ENCODE assay signal across 8 cellular contexts in the genomic region with DNA sequence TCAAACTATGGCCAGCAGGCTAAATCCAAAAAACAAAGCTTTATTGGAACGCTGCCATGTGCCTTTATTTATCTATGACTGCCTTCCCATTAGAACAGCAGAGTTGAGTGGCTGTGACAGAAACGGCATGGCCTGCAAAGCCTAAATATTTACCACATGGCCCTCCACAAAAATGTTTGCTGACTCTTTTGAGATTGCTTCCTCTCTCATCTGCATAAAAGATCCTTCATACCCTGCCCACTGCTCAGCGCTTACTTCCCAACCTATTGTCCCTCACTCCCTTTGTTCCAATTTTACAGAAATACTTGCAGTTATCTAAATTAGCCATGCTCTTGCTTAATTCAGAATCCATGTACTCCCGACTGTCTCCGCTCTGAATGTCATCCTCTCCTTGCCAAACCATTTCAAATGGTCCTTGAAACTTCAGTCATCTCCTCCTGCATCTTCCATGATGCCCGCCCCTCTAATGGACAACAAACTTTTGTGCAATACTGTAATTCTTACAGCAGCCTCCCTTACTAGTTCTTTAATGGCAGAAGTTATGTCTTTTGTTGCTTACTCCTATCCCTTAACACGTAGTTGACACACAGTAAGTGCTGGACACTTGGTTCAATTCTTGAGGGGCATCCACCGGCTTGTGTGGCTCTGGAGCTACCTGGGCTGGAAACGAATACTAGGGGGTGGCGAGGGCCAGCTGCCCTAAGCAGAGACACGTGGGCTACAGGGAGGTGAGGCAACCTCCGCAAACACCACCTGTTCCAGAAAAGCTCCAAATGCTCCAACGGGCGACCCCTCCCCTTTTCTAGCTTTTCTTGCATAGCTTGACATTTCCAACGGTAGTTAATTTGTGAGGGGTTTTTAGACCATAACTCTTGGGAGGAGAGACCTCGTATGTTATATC. TPM values are rescaled to one million over a fixed set of nuclear protein-coding genes. Genes with fewer than 3 reads are reported as not detected.
A peak's percentile ranks its signal among the peaks of the same experiment; 100 is the strongest.
DNase-seq lines count a peak whose midpoint lies in the region; ATAC-seq and TF ChIP-seq lines count a peak whose summit lies in the region.

No MANE protein-coding gene starts in this region.

- peak overlapping the region; percentile 98 for H3K4me3 Mint-ChIP-seq in activated CD4-positive, alpha-beta memory T cell treated with anti-CD3 and anti-CD28 coated beads, Interleukin-2, amount 10 ng/mL, durations not matched to agents 7 days and 5 days

- DNase-seq in left ventricle myocardium inferior (no peak), cardiac septum (ENCODE audit: low spot score) (no peak), NCI-H2081 treated with DMSO at 0.1 percent for 48 hours (lab: John Stamatoyannopoulos, UW) (peak; percentile 90), right cardiac atrium (no peak), smooth muscle cell (lab: John Stamatoyannopoulos, UW; ENCODE audit: unreplicated experiment) (no peak), SKM-1 (lab: John Stamatoyannopoulos, UW; ENCODE audit: unreplicated experiment) (no peak)
- DNase-seq in activated CD4-positive, alpha-beta memory T cell treated with anti-CD3 and anti-CD28 coated beads, Interleukin-2, amount 10 ng/mL, durations not matched to agents 7 days and 5 days: peak; percentile 26

- H3K27me3 ChIP-seq in left ventricle myocardium inferior (ENCODE audit: low read depth): no peaks in the 10 kb centered on the region
- no peaks in the 10 kb centered on the region for H3K27me3 ChIP-seq in right cardiac atrium (ENCODE audit: control insufficient read depth, insufficient read depth)
- no peaks in the 10 kb centered on the region for H3K27me3 ChIP-seq in smooth muscle cell (ENCODE audit: low read depth)

- H3K36me3 Mint-ChIP-seq in activated CD4-positive, alpha-beta memory T cell treated with anti-CD3 and anti-CD28 coated beads, Interleukin-2, amount 10 ng/mL, durations not matched to agents 7 days and 5 days (ENCODE audit: low read depth): peaks cover 12% of the 10 kb centered on the region

- peak overlapping the region; percentile 91 for H2AFZ ChIP-seq in smooth muscle cell (ENCODE audit: low read depth)

- H3K27ac ChIP-seq in left ventricle myocardium inferior (replicated peaks) (no peak overlapping the region), right cardiac atrium (ENCODE audit: low read length) (no peak overlapping the region), smooth muscle cell (ENCODE audit: low read depth) (no peak overlapping the region)

- H3K79me2 ChIP-seq in smooth muscle cell (ENCODE audit: low read depth): peaks cover 32% of the 10 kb centered on the region

- peaks cover 13% of the 10 kb centered on the region for H3K4me1 ChIP-seq in left ventricle myocardium inferior
- no peaks in the 10 kb centered on the region for H3K4me1 ChIP-seq in right cardiac atrium (ENCODE audit: control insufficient read depth, insufficient read depth, low read length)
- H3K4me1 ChIP-seq in smooth muscle cell (ENCODE audit: low read depth): peaks cover 11% of the 10 kb centered on the region

- peak overlapping the region; percentile 68 for H3K27ac Mint-ChIP-seq in activated CD4-positive, alpha-beta memory T cell treated with anti-CD3 and anti-CD28 coated beads, Interleukin-2, amount 10 ng/mL, durations not matched to agents 7 days and 5 days

- no peaks in the 10 kb centered on the region for H4K20me1 ChIP-seq in smooth muscle cell (ENCODE audit: low read depth)

- H3K36me3 ChIP-seq in left ventricle myocardium inferior (no peaks in the 10 kb centered on the region), smooth muscle cell (ENCODE audit: low read depth) (no peaks in the 10 kb centered on the region)

- peak overlapping the region; percentile 50 for H3K9ac ChIP-seq in smooth muscle cell (ENCODE audit: low read depth)

- H3K9me3 ChIP-seq in left ventricle myocardium inferior (replicated peaks) (peaks cover 2% of the 10 kb centered on the region), right cardiac atrium (ENCODE audit: control insufficient read depth, low read length) (no peaks in the 10 kb centered on the region), smooth muscle cell (replicated peaks; ENCODE audit: low read depth) (no peaks in the 10 kb centered on the region)

- POLR2A ChIA-PET in activated CD4-positive, alpha-beta memory T cell treated with anti-CD3 and anti-CD28 coated beads, Interleukin-2, amount 10 ng/mL, durations not matched to agents 7 days and 5 days (lab: Charles Lee): interaction anchor here (1.3 to 1.4 kb wide), 2 partner anchors 211 to 241 kb away, joined by 7 to 12 read pairs; no protein-coding TSS in a partner anchor

- H3K4me3 ChIP-seq in left ventricle myocardium inferior: peak overlapping the region; percentile 89
- peak overlapping the region; percentile 41 for H3K4me3 ChIP-seq in right cardiac atrium (ENCODE audit: low read length)
- peak overlapping the region; percentile 75 for H3K4me3 ChIP-seq in smooth muscle cell

- peak overlapping the region; percentile 92 for H3K4me2 ChIP-seq in smooth muscle cell

- no peaks in the 10 kb centered on the region for H3K27me3 Mint-ChIP-seq in activated CD4-positive, alpha-beta memory T cell treated with anti-CD3 and anti-CD28 coated beads, Interleukin-2, amount 10 ng/mL, durations not matched to agents 7 days and 5 days

- TF ChIP-seq CTCF in left ventricle myocardium inferior (IDR thresholded peaks at IDR 0.05; ENCODE audit: borderline replicate concordance) (no peak), smooth muscle cell (IDR thresholded peaks at IDR 0.05; ENCODE audit: borderline replicate concordance, insufficient read depth, poor library complexity, severe bottlenecking) (no peak)

- peaks cover 24% of the 10 kb centered on the region for H3K4me1 Mint-ChIP-seq in activated CD4-positive, alpha-beta memory T cell treated with anti-CD3 and anti-CD28 coated beads, Interleukin-2, amount 10 ng/mL, durations not matched to agents 7 days and 5 days

- H3K9me3 Mint-ChIP-seq in activated CD4-positive, alpha-beta memory T cell treated with anti-CD3 and anti-CD28 coated beads, Interleukin-2, amount 10 ng/mL, durations not matched to agents 7 days and 5 days: no peaks in the 10 kb centered on the region

- WGBS in right cardiac atrium: 8% methylated on average over 16 of the region's 16 CpGs
- WGBS in smooth muscle cell (ENCODE audit: low lambda C conversion rate): 10% methylated on average over 16 of the region's 16 CpGs

- H3F3A ChIP-seq in smooth muscle cell (ENCODE audit: low read depth): no peaks in the 10 kb centered on the region

- intact Hi-C loops in left ventricle myocardium inferior (cut with micrococcal nuclease) (no loop called here), cardiac septum (cut with DNase I) (loop anchor here (5.0 kb wide), 1 partner anchor 82 kb away; a partner anchor contains a TSS), right cardiac atrium (cut with DNase I) (loop anchor here in 1 of 4 donors (5.0 kb wide), 1 partner anchor 213 kb away; no protein-coding TSS in a partner anchor)

- ATAC-seq in HG02938 (IDR thresholded peaks at IDR 0.05; ENCODE audit: unreplicated experiment): peak; percentile 33
- no peak for ATAC-seq in right cardiac atrium

- CTCF ChIA-PET in activated CD4-positive, alpha-beta memory T cell treated with anti-CD3 and anti-CD28 coated beads, Interleukin-2, amount 10 ng/mL, durations not matched to agents 7 days and 5 days (lab: Charles Lee): no interaction called here

RNA-seq across cellular contexts. Expression of a gene that starts 0.8 kb away (rescaled TPM):
- 0.60 TPM for total RNA-seq in left ventricle myocardium inferior
- 0.24 TPM for total RNA-seq in cardiac septum
- total RNA-seq in activated CD4-positive, alpha-beta memory T cell treated with anti-CD3 and anti-CD28 coated beads, Interleukin-2, amount 10 ng/mL, durations not matched to agents 7 days and 5 days: 1 to 10 TPM; 9.6 to 9.7 TPM
- total RNA-seq in right cardiac atrium: under 1 TPM; 0.22 to 0.82 (median 0.57) TPM
- polyA plus RNA-seq in right cardiac atrium: 0.48 TPM
- total RNA-seq in smooth muscle cell: 1.8 and 2.3 TPM in 2 replicates
- 0.72 and 1.8 TPM in 2 replicates for polyA plus RNA-seq in smooth muscle cell

Comparison
In these comparisons a context has a peak if more than half of its experiments do, and no peak if none do; other contexts are left out.
1. DNase-seq: peak in NCI-H2081 treated with DMSO at 0.1 percent for 48 hours (single experiment) and activated CD4-positive, alpha-beta memory T cell treated with anti-CD3 and anti-CD28 coated beads, Interleukin-2, amount 10 ng/mL, durations not matched to agents 7 days and 5 days (single experiment); none in left ventricle myocardium inferior (single experiment), cardiac septum (single experiment), right cardiac atrium (0 of 3), smooth muscle cell (single experiment) and SKM-1 (single experiment).
2. Peak in every context shown above with its lines, with median percentiles within 50 percentile points of each other: H3K4me3 ChIP-seq.